8 cellular contexts compared by ENCODE assay signal in genomic region chr7:139915864-139916716, GRCh38.
A peak's percentile ranks its signal among the peaks of the same experiment; 100 is the strongest.
DNase-seq lines count a peak whose midpoint lies in the region; ATAC-seq, FAIRE-seq and TF ChIP-seq lines count a peak whose summit lies in the region.

No MANE protein-coding gene starts in this region.

- no TSS peak for BruUV-seq in GM12878 (replicated peaks; lab: Mats Ljungman, UMichigan)

- H3K4me2 ChIP-seq in BLaER1 treated with 17β-estradiol and CSF1 and Interleukin-3, amounts not matched to agents 10 nM and 100 nM, result peak overlapping the region; percentile 57 to 84 (median 77)
- peak overlapping the region; percentile 97 for H3K4me2 ChIP-seq in GM12878 (ENCODE audit: control insufficient read depth, insufficient read depth)

- no peak overlapping the region for H3K4me3 ChIP-seq in BLaER1 treated with 17β-estradiol and CSF1 and Interleukin-3, amounts not matched to agents 10 nM and 100 nM
- H3K4me3 ChIP-seq in GM12878, result no peak overlapping the region
- H3K4me3 ChIP-seq in lung, result no peak overlapping the region

- peak; percentile 58 for TF ChIP-seq POLR2A in GM12878 (IDR thresholded peaks at IDR 0.05; ENCODE audit: low read depth, low read length)

- peak overlapping the region in 10 of 11 experiments; percentile 8 to 80 (median 61); a peak in 18 of 22 replicates for H3K27ac ChIP-seq in BLaER1 treated with 17β-estradiol and CSF1 and Interleukin-3, amounts not matched to agents 10 nM and 100 nM
- H3K27ac ChIP-seq in GM12878 (ENCODE audit: control insufficient read depth, insufficient read depth) (peak overlapping the region; percentile 88), lung (ENCODE audit: low read depth in 1 of 2, low read length in 1 of 2) (peak overlapping the region in 1 of 2 donors; percentile 40)

- peak; percentile 69 for FAIRE-seq in GM12878 (lab: Jason Lieb, UNC)

- H3K9ac ChIP-seq in BLaER1 treated with 17β-estradiol and CSF1 and Interleukin-3, amounts not matched to agents 10 nM and 100 nM, result peak overlapping the region in 6 of 11 experiments; percentile 9 to 48 (median 24); a peak in 6 of 22 replicates
- H3K9ac ChIP-seq in GM12878 (ENCODE audit: control insufficient read depth, insufficient read depth, low read length), result peak overlapping the region; percentile 27; the same call in 1 of the 2 replicates

- no peaks in the 10 kb centered on the region for H3K27me3 ChIP-seq in BLaER1 treated with 17β-estradiol and CSF1 and Interleukin-3, amounts not matched to agents 10 nM and 100 nM
- H3K27me3 ChIP-seq in GM12878 (replicated peaks in 1 of 2; ENCODE audit: control insufficient read depth in 2 of 2, insufficient read depth in 2 of 2, low read length in 1 of 2) (no peaks in the 10 kb centered on the region), lung (ENCODE audit: control insufficient read depth, insufficient read depth) (no peaks in the 10 kb centered on the region)

- intact Hi-C loops in GM12878 (cut with micrococcal nuclease; ENCODE audit: unreplicated experiment), result no loop called here

- in situ Hi-C loops in GM12878 (cut with MboI), result no loop called here

- TF ChIP-seq CTCF in GM12878 (IDR thresholded peaks at IDR 0.05 in 2 of 3, conservative IDR thresholded peaks at IDR 0.05 in 1 of 3; ENCODE audit: control insufficient read depth in 2 of 3, extremely low read depth in 1 of 3, insufficient read depth in 1 of 3, low read depth in 3 of 3, low read length in 3 of 3), result no peak
- TF ChIP-seq CTCF in lung (IDR thresholded peaks at IDR 0.05; ENCODE audit: control extremely low read depth, extremely low read depth), result no peak

- H3K9me3 ChIP-seq in BLaER1 treated with 17β-estradiol and CSF1 and Interleukin-3, amounts not matched to agents 10 nM and 100 nM (replicated peaks in 1 of 11), result peaks cover 0 to 4% (median 0%) of the 10 kb centered on the region in 11 experiments; a peak in 1 of 22 replicates
- H3K9me3 ChIP-seq in GM12878 (replicated peaks; ENCODE audit: control insufficient read depth, insufficient read depth, low read length) (no peaks in the 10 kb centered on the region), lung (ENCODE audit: control insufficient read depth in 2 of 2, insufficient read depth in 1 of 2, low read length in 1 of 2) (no peaks in the 10 kb centered on the region)

- peak in 1 of 2 experiments; percentile 71; a peak in 1 of 4 replicates for TF ChIP-seq EP300 in GM12878 (IDR thresholded peaks at IDR 0.05; ENCODE audit: borderline replicate concordance in 1 of 2, control insufficient read depth in 1 of 2, low read depth in 2 of 2, low read length in 2 of 2)

- TF ChIP-seq RAD21 in GM12878 (IDR thresholded peaks at IDR 0.05; ENCODE audit: insufficient read depth, low read depth, low read length), result peak; percentile 24; the same call in 1 of the 2 replicates

- peak overlapping the region; percentile 37 for H2AFZ ChIP-seq in GM12878 (ENCODE audit: control insufficient read depth, low read depth, low read length)

- SMC1A ChIA-PET in GM12878 (lab: Charles Lee; ENCODE audit: uncharacterized antibody, unreplicated experiment), result interaction anchor here (0.8 to 4.4 kb wide), 17 partner anchors 8 to 270 kb away, joined by 3 to 45 read pairs (median 9); no protein-coding TSS in a partner anchor

- CTCF ChIA-PET in GM12878 (lab: Yijun Ruan, JAX), result interaction anchor here (0.7 to 3.9 kb wide), 4 partner anchors 14 to 271 kb away, joined by 3 to 17 read pairs (median 10); no protein-coding TSS in a partner anchor

- DNase-seq in T-helper 2 cell (peak in 3 of 5 experiments; percentile 6 to 93 (median 41)), GM12878 (ENCODE audit: low read depth, low spot score) (peak; percentile 91), lung (ENCODE audit: low spot score) (peak; percentile 54), NCI-H2029 treated with DMSO at 0.1 percent for 48 hours (lab: John Stamatoyannopoulos, UW) (no peak)
- peak; percentile 47 to 77 for DNase-seq in stimulated activated CD8-positive, alpha-beta memory T cell treated with anti-CD3 and anti-CD28 coated beads, Interleukin-7, amount 100 ng/mL, for 48 hours (ENCODE audit: extremely low read depth in 1 of 2, low read depth in 1 of 2)

- ATAC-seq in GM19463 (IDR thresholded peaks at IDR 0.05; ENCODE audit: unreplicated experiment), result peak; percentile 85
- peak; percentile 84 for ATAC-seq in HG03558 (IDR thresholded peaks at IDR 0.05; ENCODE audit: extremely low read depth, unreplicated experiment)
- peak; percentile 94 for ATAC-seq in GM12878
- peak; percentile 79 for ATAC-seq in lung (ENCODE audit: insufficient read depth, low FRiP score)

- H3K36me3 ChIP-seq in BLaER1 treated with 17β-estradiol and CSF1 and Interleukin-3, amounts not matched to agents 10 nM and 100 nM, result peaks cover 0 to 97% (median 17%) of the 10 kb centered on the region in 11 experiments; a peak in 10 of 22 replicates
- H3K36me3 ChIP-seq in GM12878 (ENCODE audit: control insufficient read depth in 2 of 2, insufficient read depth in 2 of 2, low read length in 1 of 2) (no peaks in the 10 kb centered on the region), lung (ENCODE audit: control insufficient read depth in 2 of 2, insufficient read depth in 2 of 2, low read length in 2 of 2) (no peaks in the 10 kb centered on the region)

- no peaks in the 10 kb centered on the region for H3K79me2 ChIP-seq in GM12878 (ENCODE audit: control insufficient read depth, insufficient read depth, low read length)

- POLR2A ChIA-PET in GM12878 (lab: Charles Lee), result interaction anchor here (0.5 to 1.6 kb wide), 9 partner anchors 10 to 137 kb away, joined by 3 to 6 read pairs (median 3); no protein-coding TSS in a partner anchor

- H4K20me1 ChIP-seq in BLaER1 treated with 17β-estradiol and CSF1 and Interleukin-3, amounts not matched to agents 10 nM and 100 nM, result peaks cover 0 to 8% (median 0%) of the 10 kb centered on the region in 11 experiments; a peak in 5 of 22 replicates
- H4K20me1 ChIP-seq in GM12878 (ENCODE audit: control insufficient read depth, insufficient read depth), result no peaks in the 10 kb centered on the region

- H3K4me1 ChIP-seq in BLaER1 treated with 17β-estradiol and CSF1 and Interleukin-3, amounts not matched to agents 10 nM and 100 nM, result peaks cover 17 to 47% (median 36%) of the 10 kb centered on the region in 10 experiments
- H3K4me1 ChIP-seq in GM12878 (ENCODE audit: control insufficient read depth, insufficient read depth, low read length) (peaks cover 29% of the 10 kb centered on the region), lung (ENCODE audit: control insufficient read depth in 2 of 2, insufficient read depth in 2 of 2, low read length in 2 of 2) (peaks cover 0 to 14% of the 10 kb centered on the region in 2 donors)

- RAD21 ChIA-PET in GM12878 (lab: Charles Lee; ENCODE audit: unreplicated experiment), result interaction anchor here (0.7 to 3.0 kb wide), 11 partner anchors 16 to 269 kb away, joined by 3 to 15 read pairs (median 4); no protein-coding TSS in a partner anchor

- 33% methylated on average over 10 of the region's 10 CpGs for WGBS in GM12878 (ENCODE audit: insufficient coverage, insufficient replicate concordance, low lambda C conversion rate, missing lambda C conversion rate)
- WGBS in lung, 2 donors, result 61 to 65% methylated on average over 10 of the region's 10 CpGs

TF ChIP-seq in GM12878, 131 proteins besides CTCF, POLR2A, EP300 and RAD21 (continues in another document):
- TF ChIP-seq POU2F2 (IDR thresholded peaks at IDR 0.05; ENCODE audit: borderline replicate concordance, low read depth, low read length) (peak; percentile 82; the same call in 2 of the 3 replicates), ELK1 (IDR thresholded peaks at IDR 0.05; ENCODE audit: low read depth, low read length) (no peak), CBFB (IDR thresholded peaks at IDR 0.05; ENCODE audit: low read depth) (peak; percentile 88; the same call in 1 of the 2 replicates), MTA2 (IDR thresholded peaks at IDR 0.05; ENCODE audit: low read depth) (peak; percentile 70), RB1 (IDR thresholded peaks at IDR 0.05; ENCODE audit: borderline replicate concordance) (0 out of 2 replicates have a peak, but pooled peaks have one; percentile 18), FOXM1 (IDR thresholded peaks at IDR 0.05; ENCODE audit: low read depth, low read length) (no peak), TCF3 (IDR thresholded peaks at IDR 0.05; ENCODE audit: borderline replicate concordance, insufficient read depth, low read depth, low read length) (peak; percentile 91), ZNF217 (IDR thresholded peaks at IDR 0.05) (no peak; the same call in 1 of the 2 replicates), EED (IDR thresholded peaks at IDR 0.05; ENCODE audit: low read depth) (peak; percentile 93), ATF2 (IDR thresholded peaks at IDR 0.05; ENCODE audit: low read length) (peak; percentile 78; the same call in 1 of the 2 replicates)
